20 cellular contexts compared by ENCODE assay signal in the genomic region with DNA sequence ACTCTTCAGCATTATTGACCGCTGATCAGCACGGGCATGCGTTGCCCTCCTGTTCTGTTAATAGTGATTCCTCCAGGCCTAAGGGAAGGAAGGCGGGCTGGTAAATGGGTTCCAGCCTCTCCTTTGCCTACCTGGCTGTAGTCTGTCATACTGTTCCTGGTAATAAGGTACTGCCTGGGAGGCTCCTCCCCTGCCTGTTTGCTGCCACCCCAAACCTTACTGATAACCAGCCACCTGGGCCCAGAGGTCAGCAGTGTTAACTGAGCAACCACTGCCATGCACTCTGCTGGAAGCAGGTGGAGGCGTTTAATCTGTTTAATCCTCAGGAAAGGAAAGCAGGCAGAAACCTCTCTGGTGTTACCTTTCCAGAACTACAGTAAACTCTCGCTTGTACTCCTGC. TPM values are rescaled to one million over a fixed set of nuclear protein-coding genes. Genes with fewer than 3 reads are reported as not detected.
A peak's percentile ranks its signal among the peaks of the same experiment; 100 is the strongest.
DNase-seq lines count a peak whose midpoint lies in the region; ATAC-seq and TF ChIP-seq lines count a peak whose summit lies in the region.
"Had no signal": no experiment of that assay in that cellular context is flagged by ENCODE, and none has a peak within 500 bp of the region (broad histone marks: within the 10 kb centered on the region; RNA-seq: fewer than 3 reads in every experiment).

No MANE protein-coding gene starts in this region.

- no peak for TF ChIP-seq POLR2A in esophagus squamous epithelium (IDR thresholded peaks at IDR 0.05)

- peak overlapping the region; percentile 41 for H2AFZ ChIP-seq in neural progenitor cell (replicated peaks)

- H3K4me3 ChIP-seq in CD4-positive, CD25-positive, alpha-beta regulatory T cell (ENCODE audit: low read depth, low read length), result no peak overlapping the region
- H3K4me3 ChIP-seq in esophagus squamous epithelium (peak overlapping the region in 2 of 4 donors; percentile 16 to 26), neural progenitor cell (no peak overlapping the region), H7 (ENCODE audit: insufficient read depth, low read depth, low read length) (no peak overlapping the region)
- H3K4me3 ChIP-seq: gastroesophageal sphincter, uterus had no signal

- no peak overlapping the region for H3K4me3 Mint-ChIP-seq in CD4-positive, CD25-positive, alpha-beta regulatory T cell
- H3K4me3 Mint-ChIP-seq in T-helper 17 cell (no peak overlapping the region), neural progenitor cell (no peak overlapping the region)
- H3K4me3 Mint-ChIP-seq: activated CD4-positive, alpha-beta memory T cell treated with anti-CD3 and anti-CD28 coated beads for 36 hours; activated naive CD8-positive, alpha-beta T cell; activated T-cell treated with anti-CD3 and anti-CD28 coated beads, Interleukin-2, amount 50 U/mL, for 72 hours had no signal

- H3K36me3 Mint-ChIP-seq in CD4-positive, CD25-positive, alpha-beta regulatory T cell, result peaks cover 28% of the 10 kb centered on the region
- peaks cover 6% of the 10 kb centered on the region for H3K36me3 Mint-ChIP-seq in T-helper 17 cell (ENCODE audit: low read depth)
- no peaks in the 10 kb centered on the region for H3K36me3 Mint-ChIP-seq in neural progenitor cell

- no peaks in the 10 kb centered on the region for H3K27me3 Mint-ChIP-seq in CD4-positive, CD25-positive, alpha-beta regulatory T cell
- H3K27me3 Mint-ChIP-seq in T-helper 17 cell (no peaks in the 10 kb centered on the region), neural progenitor cell (ENCODE audit: insufficient read depth, low read depth) (peaks cover 10% of the 10 kb centered on the region)
- H3K27me3 Mint-ChIP-seq: activated CD4-positive, alpha-beta memory T cell treated with anti-CD3 and anti-CD28 coated beads for 36 hours; activated naive CD8-positive, alpha-beta T cell had no signal

- intact Hi-C loops in esophagus squamous epithelium (cut with DNase I), result no loop called here
- intact Hi-C loops in posterior vena cava (cut with DNase I), result no loop called here

- H3K4me1 ChIP-seq in CD4-positive, CD25-positive, alpha-beta regulatory T cell (ENCODE audit: control insufficient read depth, insufficient read depth, low read length, poor library complexity, severe bottlenecking), result no peaks in the 10 kb centered on the region
- H3K4me1 ChIP-seq in esophagus squamous epithelium (peaks cover 25 to 65% (median 34%) of the 10 kb centered on the region in 3 donors), neural progenitor cell (peaks cover 27% of the 10 kb centered on the region)
- H3K4me1 ChIP-seq: uterus had no signal

- TF ChIP-seq CTCF in esophagus squamous epithelium (IDR thresholded peaks at IDR 0.05) (no peak), neural progenitor cell (IDR thresholded peaks at IDR 0.05) (no peak)

- H4K20me1 ChIP-seq in neural progenitor cell (ENCODE audit: low read depth), result no peaks in the 10 kb centered on the region

- H3F3A ChIP-seq in neural progenitor cell (ENCODE audit: low read depth), result peaks cover 24% of the 10 kb centered on the region

- no peaks in the 10 kb centered on the region for H3K79me2 ChIP-seq in neural progenitor cell (ENCODE audit: low read depth)

- peak overlapping the region; percentile 45 to 70 (median 51) for H3K27ac Mint-ChIP-seq in CD4-positive, CD25-positive, alpha-beta regulatory T cell
- H3K27ac Mint-ChIP-seq in T-helper 17 cell, result peak overlapping the region; percentile 61
- H3K27ac Mint-ChIP-seq in neural progenitor cell, result no peak overlapping the region
- H3K27ac Mint-ChIP-seq: activated CD4-positive, alpha-beta memory T cell treated with anti-CD3 and anti-CD28 coated beads for 36 hours; activated naive CD8-positive, alpha-beta T cell; activated T-cell treated with anti-CD3 and anti-CD28 coated beads, Interleukin-2, amount 50 U/mL, for 72 hours had no signal

- no peaks in the 10 kb centered on the region for H3K9me3 ChIP-seq in CD4-positive, CD25-positive, alpha-beta regulatory T cell (ENCODE audit: control insufficient read depth in 2 of 2, low read length in 2 of 2)
- H3K9me3 ChIP-seq in T-helper 17 cell (ENCODE audit: control insufficient read depth, low read length, poor library complexity, severe bottlenecking) (no peaks in the 10 kb centered on the region), esophagus squamous epithelium (no peaks in the 10 kb centered on the region), neural progenitor cell (ENCODE audit: low read depth) (no peaks in the 10 kb centered on the region)
- H3K9me3 ChIP-seq: gastroesophageal sphincter, uterus had no signal

- no peaks in the 10 kb centered on the region for H3K27me3 ChIP-seq in CD4-positive, CD25-positive, alpha-beta regulatory T cell (ENCODE audit: control insufficient read depth, insufficient read depth, low read length)
- H3K27me3 ChIP-seq in esophagus squamous epithelium (no peaks in the 10 kb centered on the region), neural progenitor cell (peaks cover 7% of the 10 kb centered on the region), H7 (ENCODE audit: control insufficient read depth, insufficient read depth, low read length) (0 out of 2 replicates have a peak, but pooled peaks cover 3% of the 10 kb centered on the region)
- H3K27me3 ChIP-seq: brain microvascular endothelial cell, gastroesophageal sphincter, uterus had no signal

- no peak for ATAC-seq in CD4-positive, CD25-positive, alpha-beta regulatory T cell (ENCODE audit: low read depth in 2 of 2)
- no peak for ATAC-seq in T-helper 17 cell
- ATAC-seq: activated T-cell treated with anti-CD3 and anti-CD28 coated beads, Interleukin-2, amount 50 U/mL, for 72 hours; gastroesophageal sphincter had no signal

- peak overlapping the region; percentile 49 for H3K4me2 ChIP-seq in neural progenitor cell

- H3K4me1 Mint-ChIP-seq in CD4-positive, CD25-positive, alpha-beta regulatory T cell, result peaks cover 0 to 28% (median 16%) of the 10 kb centered on the region in 4 donors
- peaks cover 22% of the 10 kb centered on the region for H3K4me1 Mint-ChIP-seq in T-helper 17 cell
- H3K4me1 Mint-ChIP-seq in neural progenitor cell, result peaks cover 31% of the 10 kb centered on the region

- H3K27ac ChIP-seq in CD4-positive, CD25-positive, alpha-beta regulatory T cell (ENCODE audit: insufficient read depth, low read length, poor library complexity, severe bottlenecking), result no peak overlapping the region
- H3K27ac ChIP-seq in esophagus squamous epithelium, result peak overlapping the region; percentile 73 to 89 (median 80)
- H3K27ac ChIP-seq in neural progenitor cell, result no peak overlapping the region
- H3K27ac ChIP-seq: brain microvascular endothelial cell, gastroesophageal sphincter, uterus had no signal

- DNase-seq in CD4-positive, CD25-positive, alpha-beta regulatory T cell, result no peak
- DNase-seq in T-helper 17 cell (no peak), esophagus squamous epithelium (lab: John Stamatoyannopoulos, UW) (no peak), neural progenitor cell (ENCODE audit: low spot score) (no peak), posterior vena cava (ENCODE audit: low spot score) (no peak), SKM-1 (lab: John Stamatoyannopoulos, UW; ENCODE audit: unreplicated experiment) (no peak), OCI-M2 (lab: John Stamatoyannopoulos, UW; ENCODE audit: unreplicated experiment) (no peak), H7 (no peak)
- DNase-seq: ACHN; activated CD4-positive, alpha-beta memory T cell treated with anti-CD3 and anti-CD28 coated beads for 36 hours; activated T-cell treated with anti-CD3 and anti-CD28 coated beads, Interleukin-2, amount 50 U/mL, for 72 hours; brain microvascular endothelial cell; NCI-H1417 treated with DMSO at 0.1 percent for 48 hours; nucleus accumbens; SHP77; stimulated activated CD4-positive, alpha-beta T cell treated with anti-CD3 and anti-CD28 coated beads, Interleukin-1b, Interleukin-23, amount 100 ng/mL, for 48 hours; uterus had no signal

- H3K36me3 ChIP-seq in CD4-positive, CD25-positive, alpha-beta regulatory T cell (ENCODE audit: control insufficient read depth, insufficient read depth, low read length), result peaks cover 11% of the 10 kb centered on the region
- H3K36me3 ChIP-seq in esophagus squamous epithelium, result peaks cover 0 to 33% (median 0%) of the 10 kb centered on the region in 3 donors
- no peaks in the 10 kb centered on the region for H3K36me3 ChIP-seq in neural progenitor cell
- H3K36me3 ChIP-seq in H7 (replicated peaks; ENCODE audit: control insufficient read depth, insufficient read depth, low read length), result no peaks in the 10 kb centered on the region; the same call in 1 of the 2 replicates
- H3K36me3 ChIP-seq: brain microvascular endothelial cell, uterus had no signal

- H3K9me3 Mint-ChIP-seq in CD4-positive, CD25-positive, alpha-beta regulatory T cell, result no peaks in the 10 kb centered on the region
- no peaks in the 10 kb centered on the region for H3K9me3 Mint-ChIP-seq in neural progenitor cell
- H3K9me3 Mint-ChIP-seq: activated CD4-positive, alpha-beta memory T cell treated with anti-CD3 and anti-CD28 coated beads for 36 hours; activated T-cell treated with anti-CD3 and anti-CD28 coated beads, Interleukin-2, amount 50 U/mL, for 72 hours had no signal

- WGBS in esophagus squamous epithelium, 2 donors, result 40 to 74% methylated on average over 5 to 6 of the region's 6 CpGs

- H3K9ac ChIP-seq in neural progenitor cell, result no peak overlapping the region

RNA-seq across cellular contexts. Expression of a gene that starts 8.6 kb away (rescaled TPM):
- total RNA-seq in CD4-positive, CD25-positive, alpha-beta regulatory T cell, result 20.3 TPM
- polyA plus RNA-seq in CD4-positive, CD25-positive, alpha-beta regulatory T cell, result 10 to 100 TPM; 13.5 to 29.8 (median 22.2) TPM
- 10 to 100 TPM; 20.7 to 22.4 TPM for total RNA-seq in T-helper 17 cell
- total RNA-seq in esophagus squamous epithelium, result 10 to 100 TPM; 44.4 to 60.6 (median 52.2) TPM
- 14.1 and 19.4 TPM in 2 replicates for total RNA-seq in neural progenitor cell (ENCODE audit: low replicate concordance)
- 1 to 10 TPM; 3.1 to 3.4 TPM for total RNA-seq in posterior vena cava
- total RNA-seq in H7 (2014; rRNA removed; shearing (Covaris generic)), result 25.3 and 25.7 TPM in 2 replicates
- total RNA-seq: G401 had no signal

Comparison
In these comparisons a context has a peak if more than half of its experiments do, and no peak if none do; other contexts are left out.
1. H3K27ac ChIP-seq: peak in esophagus squamous epithelium (4 of 4); none in CD4-positive, CD25-positive, alpha-beta regulatory T cell (single experiment) and neural progenitor cell (single experiment).